ENCODE assay signal across 8 cellular contexts in the genomic region with DNA sequence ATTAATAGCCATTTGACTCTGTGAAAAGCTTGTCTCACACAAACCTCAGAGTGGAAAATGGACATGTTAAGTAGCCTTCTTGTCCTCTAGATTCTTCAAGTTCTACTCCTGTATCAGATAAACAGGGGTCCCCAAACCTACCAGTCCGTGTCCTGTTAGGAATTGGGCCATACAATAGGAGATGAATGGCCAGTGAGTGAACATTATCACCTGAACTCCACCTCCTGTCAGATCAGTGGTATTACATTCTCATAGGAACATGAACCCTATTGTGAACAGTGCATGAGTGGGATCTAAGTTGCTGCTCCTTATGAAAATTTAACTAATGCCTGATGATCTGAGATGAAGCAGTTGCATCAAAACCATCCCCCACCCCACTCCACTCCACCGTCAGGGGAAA.
DNase-seq lines count a peak whose midpoint lies in the region; ATAC-seq, FAIRE-seq and TF ChIP-seq lines count a peak whose summit lies in the region.

No MANE protein-coding gene starts in this region.

- H2AFZ ChIP-seq in GM12878 (ENCODE audit: control insufficient read depth, low read depth, low read length) = no peak overlapping the region
- no peak overlapping the region for H2AFZ ChIP-seq in osteoblast (ENCODE audit: low read length)

- TF ChIP-seq EP300 in GM12878 (IDR thresholded peaks at IDR 0.05; ENCODE audit: borderline replicate concordance in 1 of 2, control insufficient read depth in 1 of 2, low read depth in 2 of 2, low read length in 2 of 2) = no peak

- peak; percentile 72 for FAIRE-seq in GM12878 (lab: Jason Lieb, UNC)

- no peak overlapping the region for H3K4me2 ChIP-seq in GM12878 (ENCODE audit: control insufficient read depth, insufficient read depth)
- no peak overlapping the region for H3K4me2 ChIP-seq in osteoblast (ENCODE audit: insufficient read depth, low read length)

- SMC1A ChIA-PET in GM12878 (lab: Charles Lee; ENCODE audit: uncharacterized antibody, unreplicated experiment) = no interaction called here

- DNase-seq in cardiac muscle cell (ENCODE audit: low read depth in 1 of 2, low spot score in 1 of 2) (peak; percentile 11 to 36), Right ventricle myocardium superior (no peak), GM12878 (ENCODE audit: low read depth, low spot score) (no peak), osteoblast (ENCODE audit: insufficient read length, low spot score, missing footprints) (no peak), substantia nigra (lab: John Stamatoyannopoulos, UW) (no peak), NCI-H146 (lab: John Stamatoyannopoulos, UW) (no peak), NCI-H2081 treated with DMSO at 0.1 percent for 48 hours (lab: John Stamatoyannopoulos, UW) (no peak)

- H3K36me3 ChIP-seq in cardiac muscle cell = no peaks in the 10 kb centered on the region
- H3K36me3 ChIP-seq in GM12878 (ENCODE audit: control insufficient read depth in 2 of 2, insufficient read depth in 2 of 2, low read length in 1 of 2) = no peaks in the 10 kb centered on the region
- H3K36me3 ChIP-seq in osteoblast (ENCODE audit: insufficient read depth, low read length) = no peaks in the 10 kb centered on the region

- CTCF ChIA-PET in GM12878 (lab: Yijun Ruan, JAX) = no interaction called here

- H4K20me1 ChIP-seq in GM12878 (ENCODE audit: control insufficient read depth, insufficient read depth) (no peaks in the 10 kb centered on the region), osteoblast (ENCODE audit: insufficient read depth, low read length) (no peaks in the 10 kb centered on the region)

- WGBS in GM12878 (ENCODE audit: insufficient coverage, insufficient replicate concordance, low lambda C conversion rate, missing lambda C conversion rate) = 0% methylated on average over 2 of the region's 2 CpGs

- H3K4me3 ChIP-seq in cardiac muscle cell (no peak overlapping the region), GM12878 (no peak overlapping the region), osteoblast (ENCODE audit: insufficient read depth, low read length) (no peak overlapping the region)

- TF ChIP-seq POLR2A in GM12878 (IDR thresholded peaks at IDR 0.05; ENCODE audit: low read depth, low read length) = no peak

- in situ Hi-C loops in GM12878 (cut with MboI) = no loop called here

- RAD21 ChIA-PET in GM12878 (lab: Charles Lee; ENCODE audit: unreplicated experiment) = interaction anchor here (1.0 kb wide), 1 partner anchor 28 kb away, joined by 3 read pairs; no protein-coding TSS in a partner anchor

- TF ChIP-seq CTCF in cardiac muscle cell (IDR thresholded peaks at IDR 0.05; ENCODE audit: low read depth, low read length) (peak; percentile 45), GM12878 (IDR thresholded peaks at IDR 0.05 in 2 of 3, conservative IDR thresholded peaks at IDR 0.05 in 1 of 3; ENCODE audit: control insufficient read depth in 2 of 3, extremely low read depth in 1 of 3, insufficient read depth in 1 of 3, low read depth in 3 of 3, low read length in 3 of 3) (peak in 2 of 3 experiments; percentile 38 to 54; a peak in 3 of 6 replicates), osteoblast (IDR thresholded peaks at IDR 0.05; ENCODE audit: extremely low read depth, low read depth, low read length) (peak; percentile 29)

- intact Hi-C loops in Right ventricle myocardium superior (cut with DNase I) = no loop called here
- intact Hi-C loops in GM12878 (cut with micrococcal nuclease; ENCODE audit: unreplicated experiment) = no loop called here

- BruUV-seq in GM12878 (replicated peaks; lab: Mats Ljungman, UMichigan) = no TSS peak

- H3K27me3 ChIP-seq in cardiac muscle cell (no peaks in the 10 kb centered on the region), GM12878 (replicated peaks in 1 of 2; ENCODE audit: control insufficient read depth in 2 of 2, insufficient read depth in 2 of 2, low read length in 1 of 2) (no peaks in the 10 kb centered on the region), osteoblast (ENCODE audit: insufficient read depth, low read length) (no peaks in the 10 kb centered on the region)

- H3K4me1 ChIP-seq in cardiac muscle cell (ENCODE audit: low read depth) (no peaks in the 10 kb centered on the region), GM12878 (ENCODE audit: control insufficient read depth, insufficient read depth, low read length) (no peaks in the 10 kb centered on the region), osteoblast (ENCODE audit: insufficient read depth, low read length) (no peaks in the 10 kb centered on the region)

- POLR2A ChIA-PET in GM12878 (lab: Charles Lee) = no interaction called here

- ATAC-seq in Right ventricle myocardium superior (ENCODE audit: poor library complexity) = no peak
- ATAC-seq in HG03571 (IDR thresholded peaks at IDR 0.05; ENCODE audit: unreplicated experiment) = peak; percentile 69
- peak; percentile 80 for ATAC-seq in GM12878

- TF ChIP-seq RAD21 in GM12878 (IDR thresholded peaks at IDR 0.05; ENCODE audit: insufficient read depth, low read depth, low read length) = peak; percentile 41

- H3K9me3 ChIP-seq in cardiac muscle cell (ENCODE audit: low read depth) (no peaks in the 10 kb centered on the region), GM12878 (replicated peaks; ENCODE audit: control insufficient read depth, insufficient read depth, low read length) (no peaks in the 10 kb centered on the region), osteoblast (ENCODE audit: low read depth, low read length) (no peaks in the 10 kb centered on the region)

- H3K9ac ChIP-seq in GM12878 (ENCODE audit: control insufficient read depth, insufficient read depth, low read length) = no peak overlapping the region

- H3K27ac ChIP-seq in cardiac muscle cell (no peak overlapping the region), GM12878 (ENCODE audit: control insufficient read depth, insufficient read depth) (no peak overlapping the region), osteoblast (ENCODE audit: low read depth, low read length) (no peak overlapping the region), substantia nigra (ENCODE audit: low read depth, low read length, poor library complexity, severe bottlenecking) (no peak overlapping the region)

- H3K79me2 ChIP-seq in GM12878 (ENCODE audit: control insufficient read depth, insufficient read depth, low read length) = no peaks in the 10 kb centered on the region
- H3K79me2 ChIP-seq in osteoblast (ENCODE audit: insufficient read depth, low read length) = no peaks in the 10 kb centered on the region

TF ChIP-seq in GM12878, 131 proteins besides CTCF, POLR2A, EP300 and RAD21:
- TF ChIP-seq SMC3 (IDR thresholded peaks at IDR 0.05; ENCODE audit: borderline replicate concordance, low read length) = peak; percentile 44; the same call in 1 of the 2 replicates
- TF ChIP-seq NR2C2 (IDR thresholded peaks at IDR 0.05; ENCODE audit: borderline replicate concordance, control insufficient read depth, insufficient read length, low read depth) = no peak

Comparison
In these comparisons a context has a peak if more than half of its experiments do, and no peak if none do; other contexts are left out.
1. DNase-seq: peak in cardiac muscle cell (2 of 2); none in Right ventricle myocardium superior (single experiment), GM12878 (single experiment), osteoblast (single experiment), substantia nigra (0 of 49), NCI-H146 (single experiment) and NCI-H2081 treated with DMSO at 0.1 percent for 48 hours (single experiment).
2. Peak in every context shown above with its lines, with median percentiles within 50 percentile points of each other: CTCF ChIP-seq.